ENCODE assay signal across 9 cellular contexts in the genomic region with DNA sequence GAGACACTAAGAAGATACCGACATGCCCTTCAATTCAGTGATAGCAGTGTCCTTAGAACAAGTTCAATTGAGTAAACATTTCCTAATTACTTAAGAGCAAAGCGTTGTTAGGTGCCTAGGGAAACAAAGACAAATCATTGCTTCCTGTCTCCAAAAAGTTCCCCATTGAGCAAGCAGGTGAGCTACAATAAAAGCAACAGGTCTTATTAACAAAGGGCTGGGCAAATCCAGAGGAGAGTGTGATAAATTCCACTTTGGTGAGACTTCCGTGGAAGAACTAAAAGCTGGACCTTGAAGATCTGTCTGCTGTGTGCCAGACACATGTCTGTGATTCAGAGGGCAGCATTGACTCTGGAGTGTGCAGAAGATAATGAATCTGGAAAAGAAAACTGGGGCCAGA. TPM values are rescaled to one million over a fixed set of nuclear protein-coding genes. Genes with fewer than 3 reads are reported as not detected.
DNase-seq lines count a peak whose midpoint lies in the region; ATAC-seq and TF ChIP-seq lines count a peak whose summit lies in the region.
"Had no signal": no experiment of that assay in that cellular context is flagged by ENCODE, and none has a peak within 500 bp of the region (broad histone marks: within the 10 kb centered on the region; RNA-seq: fewer than 3 reads in every experiment).

No MANE protein-coding gene starts in this region.

- H3K4me1 Mint-ChIP-seq in CD4-positive, CD25-positive, alpha-beta regulatory T cell, result peaks cover 2 to 22% (median 10%) of the 10 kb centered on the region in 4 donors
- peaks cover 23% of the 10 kb centered on the region for H3K4me1 Mint-ChIP-seq in HFFc6 (ENCODE audit: low read depth)

- no peaks in the 10 kb centered on the region for H3K27me3 ChIP-seq in CD4-positive, CD25-positive, alpha-beta regulatory T cell (ENCODE audit: control insufficient read depth, insufficient read depth, low read length)

- peak in 1 of 3 donors; percentile 10 for DNase-seq in CD4-positive, CD25-positive, alpha-beta regulatory T cell
- DNase-seq in HFFc6 (peak; percentile 31), iris pigment epithelial cell (ENCODE audit: low read depth) (peak; percentile 28)
- no peak for DNase-seq in central memory CD4-positive, alpha-beta T cell
- DNase-seq: lower lobe of right lung had no signal

- no peaks in the 10 kb centered on the region for H3K9me3 ChIP-seq in CD4-positive, CD25-positive, alpha-beta regulatory T cell (ENCODE audit: control insufficient read depth in 2 of 2, low read length in 2 of 2)
- H3K9me3 ChIP-seq: lower lobe of right lung had no signal

- TF ChIP-seq CTCF in HFFc6 (IDR thresholded peaks at IDR 0.05) (no peak), VCaP (conservative IDR thresholded peaks at IDR 0.05) (no peak)

- H3K4me3 Mint-ChIP-seq in CD4-positive, CD25-positive, alpha-beta regulatory T cell, result peak overlapping the region; percentile 73 to 88 (median 78)
- H3K4me3 Mint-ChIP-seq in HFFc6, result no peak overlapping the region; the same call in 1 of the 2 replicates

- no peaks in the 10 kb centered on the region for H3K36me3 Mint-ChIP-seq in CD4-positive, CD25-positive, alpha-beta regulatory T cell
- no peaks in the 10 kb centered on the region for H3K36me3 Mint-ChIP-seq in HFFc6 (ENCODE audit: low read depth)

- H3K36me3 ChIP-seq in CD4-positive, CD25-positive, alpha-beta regulatory T cell (ENCODE audit: control insufficient read depth, insufficient read depth, low read length), result no peaks in the 10 kb centered on the region
- H3K36me3 ChIP-seq: lower lobe of right lung had no signal

- H3K27me3 Mint-ChIP-seq in CD4-positive, CD25-positive, alpha-beta regulatory T cell, result no peaks in the 10 kb centered on the region
- peaks cover 2% of the 10 kb centered on the region for H3K27me3 Mint-ChIP-seq in HFFc6 (ENCODE audit: insufficient read depth)

- no peak overlapping the region for H3K27ac ChIP-seq in CD4-positive, CD25-positive, alpha-beta regulatory T cell (ENCODE audit: insufficient read depth, low read length, poor library complexity, severe bottlenecking)
- H3K27ac ChIP-seq in VCaP, result peak overlapping the region; percentile 91
- H3K27ac ChIP-seq: lower lobe of right lung had no signal

- ATAC-seq in CD4-positive, CD25-positive, alpha-beta regulatory T cell (ENCODE audit: low read depth in 2 of 2), result no peak
- ATAC-seq in HG02885 (IDR thresholded peaks at IDR 0.05; ENCODE audit: poor library complexity, unreplicated experiment) (no peak), GM18873 (IDR thresholded peaks at IDR 0.05; ENCODE audit: low FRiP score, unreplicated experiment) (no peak), HG02870 (IDR thresholded peaks at IDR 0.05; ENCODE audit: unreplicated experiment) (no peak)
- ATAC-seq: lower lobe of right lung had no signal

- H3K4me1 ChIP-seq in CD4-positive, CD25-positive, alpha-beta regulatory T cell (ENCODE audit: control insufficient read depth, insufficient read depth, low read length, poor library complexity, severe bottlenecking), result peaks cover 24% of the 10 kb centered on the region

- H3K9me3 Mint-ChIP-seq in CD4-positive, CD25-positive, alpha-beta regulatory T cell, result no peaks in the 10 kb centered on the region
- H3K9me3 Mint-ChIP-seq in HFFc6, result no peaks in the 10 kb centered on the region

- H3K27ac Mint-ChIP-seq in CD4-positive, CD25-positive, alpha-beta regulatory T cell, result peak overlapping the region; percentile 47 to 86 (median 52)
- peak overlapping the region; percentile 69 for H3K27ac Mint-ChIP-seq in HFFc6

- no peak overlapping the region for H3K4me3 ChIP-seq in CD4-positive, CD25-positive, alpha-beta regulatory T cell (ENCODE audit: low read depth, low read length)

RNA-seq across cellular contexts. Expression of a gene that starts 1.9 kb away (rescaled TPM):
- total RNA-seq in CD4-positive, CD25-positive, alpha-beta regulatory T cell, result 120 TPM
- polyA plus RNA-seq in CD4-positive, CD25-positive, alpha-beta regulatory T cell, result 10 to 100 TPM; 24.9 to 32.3 (median 30.6) TPM
- total RNA-seq in HFFc6 (2021; fragmentation: NEBNext Ultra II Directional; extraction: Animal tissue kit (Norgen Biotek cat#: 25700)), result 10 to 100 TPM; 24.1 to 32.0 (median 27.2) TPM

RNA-seq across cellular contexts. Expression of a gene that starts 47.4 kb away (rescaled TPM):
- total RNA-seq in CD4-positive, CD25-positive, alpha-beta regulatory T cell, result 12.3 TPM
- 10 to 100 TPM; 31.8 to 43.5 (median 36.0) TPM for polyA plus RNA-seq in CD4-positive, CD25-positive, alpha-beta regulatory T cell
- total RNA-seq in HFFc6 (2021; fragmentation: NEBNext Ultra II Directional; extraction: Animal tissue kit (Norgen Biotek cat#: 25700)), result 10 to 100 TPM; 15.5 to 24.6 (median 18.6) TPM
